19 cellular contexts compared by ENCODE assay signal in genomic region chr14:77105118-77105517, GRCh38. TPM values are rescaled to one million over a fixed set of nuclear protein-coding genes. Genes with fewer than 3 reads are reported as not detected.
A peak's percentile ranks its signal among the peaks of the same experiment; 100 is the strongest.
DNase-seq lines count a peak whose midpoint lies in the region; ATAC-seq and TF ChIP-seq lines count a peak whose summit lies in the region.
"Had no signal": no experiment of that assay in that cellular context is flagged by ENCODE, and none has a peak within 500 bp of the region (broad histone marks: within the 10 kb centered on the region; RNA-seq: fewer than 3 reads in every experiment).

No MANE protein-coding gene starts in this region.

- TF ChIP-seq CTCF in WERI-Rb-1 (IDR thresholded peaks at IDR 0.05; ENCODE audit: low read depth, low read length) (no peak), suprapubic skin (IDR thresholded peaks at IDR 0.05) (no peak)

- peak overlapping the region; percentile 74 for H3K27ac ChIP-seq in WERI-Rb-1
- H3K27ac ChIP-seq in ectodermal cell (ENCODE audit: insufficient read depth, low read depth, low read length, poor library complexity, severe bottlenecking): peak overlapping the region; percentile 38
- H3K27ac ChIP-seq in suprapubic skin: peak overlapping the region; percentile 64

- no peak for TF ChIP-seq EP300 in suprapubic skin (IDR thresholded peaks at IDR 0.05)

- H3K27me3 ChIP-seq in WERI-Rb-1 (ENCODE audit: insufficient read depth, low read depth, severe bottlenecking): no peaks in the 10 kb centered on the region
- H3K27me3 ChIP-seq in ectodermal cell (ENCODE audit: control insufficient read depth, insufficient read depth, low read length, poor library complexity, severe bottlenecking): no peaks in the 10 kb centered on the region
- H3K27me3 ChIP-seq in mucosa of stomach (ENCODE audit: control insufficient read depth, insufficient read depth, low read length): no peaks in the 10 kb centered on the region
- H3K27me3 ChIP-seq in suprapubic skin: no peaks in the 10 kb centered on the region

- WGBS in ectodermal cell, 2 experiments: 12 to 15% methylated on average over 4 of the region's 4 CpGs
- 63% methylated on average over 4 of the region's 4 CpGs for WGBS in suprapubic skin

- ATAC-seq in GM18498 (IDR thresholded peaks at IDR 0.05; ENCODE audit: unreplicated experiment): no peak
- ATAC-seq: activated T-cell treated with anti-CD3 and anti-CD28 coated beads, Interleukin-2, amount 50 U/mL, for 72 hours had no signal

- peaks cover 23% of the 10 kb centered on the region for H3K4me1 ChIP-seq in ectodermal cell (ENCODE audit: control insufficient read depth, insufficient read depth, low read length)
- peaks cover 21% of the 10 kb centered on the region for H3K4me1 ChIP-seq in mucosa of stomach (ENCODE audit: control insufficient read depth, insufficient read depth, low read length)
- H3K4me1 ChIP-seq in suprapubic skin: peaks cover 72% of the 10 kb centered on the region

- TF ChIP-seq POLR2A in suprapubic skin (IDR thresholded peaks at IDR 0.05): no peak

- no peaks in the 10 kb centered on the region for H3K9me3 ChIP-seq in WERI-Rb-1 (ENCODE audit: severe bottlenecking)
- no peaks in the 10 kb centered on the region for H3K9me3 ChIP-seq in ectodermal cell (ENCODE audit: control insufficient read depth, low read length)
- H3K9me3 ChIP-seq in mucosa of stomach (ENCODE audit: control insufficient read depth, low read length): no peaks in the 10 kb centered on the region
- H3K9me3 ChIP-seq in suprapubic skin: no peaks in the 10 kb centered on the region

- no peak for DNase-seq in WERI-Rb-1
- DNase-seq in suprapubic skin (ENCODE audit: low spot score in 2 of 2): no peak
- DNase-seq in GOT3 (lab: John Stamatoyannopoulos, UW): no peak
- no peak for DNase-seq in NCI-H774 (lab: John Stamatoyannopoulos, UW)
- DNase-seq: activated CD4-positive, alpha-beta T cell treated with anti-CD3 and anti-CD28 coated beads for 1 hour; activated T-cell treated with anti-CD3 and anti-CD28 coated beads, Interleukin-2, amount 50 U/mL, for 72 hours; amniotic stem cell; CD4-positive, alpha-beta T cell; GDM1; HCEC 1CT; mesenchymal stem cell; NCI-H2171; OCI-M1; stimulated activated CD4-positive, alpha-beta T cell treated with anti-CD3 and anti-CD28 coated beads, Interleukin-4, amount 100 ng/mL, for 24 hours; stimulated activated naive CD4-positive, alpha-beta T cell treated with Interleukin-2 at 50 U/mL for 16 hours had no signal

- H3K36me3 ChIP-seq in WERI-Rb-1 (peaks cover 39% of the 10 kb centered on the region), ectodermal cell (ENCODE audit: control insufficient read depth, insufficient read depth, low read length) (peaks cover 10% of the 10 kb centered on the region), mucosa of stomach (ENCODE audit: control insufficient read depth, insufficient read depth, low read length) (no peaks in the 10 kb centered on the region), suprapubic skin (peaks cover 38% of the 10 kb centered on the region)

- H3K9ac ChIP-seq in mucosa of stomach (ENCODE audit: low read length): peak overlapping the region; percentile 37

- H3K4me3 ChIP-seq in WERI-Rb-1 (ENCODE audit: low read depth, low read length) (no peak overlapping the region), ectodermal cell (ENCODE audit: insufficient read depth, low read depth, low read length) (no peak overlapping the region), mucosa of stomach (ENCODE audit: low read length) (no peak overlapping the region), suprapubic skin (no peak overlapping the region)

RNA-seq across cellular contexts. Expression of gene CIPC, which starts 7.1 kb away (rescaled TPM):
- 23.9 TPM for polyA plus RNA-seq in ectodermal cell (2013, experiment 1 of 4)
- polyA plus RNA-seq in ectodermal cell (2013, experiment 2 of 4): 21.8 TPM
- 19.0 TPM for polyA plus RNA-seq in ectodermal cell (2013, experiment 3 of 4)
- polyA plus RNA-seq in ectodermal cell (2013, experiment 4 of 4): 19.4 TPM
- 10 to 100 TPM; 47.2 to 79.0 (median 53.9) TPM for total RNA-seq in suprapubic skin

RNA-seq across cellular contexts. Expression of gene ZDHHC22, which starts 36.5 kb away (rescaled TPM):
- 1.7 TPM for polyA plus RNA-seq in ectodermal cell (2013, experiment 1 of 4)
- 0.89 TPM for polyA plus RNA-seq in ectodermal cell (2013, experiment 2 of 4)
- polyA plus RNA-seq in ectodermal cell (2013, experiment 3 of 4): 0.91 TPM
- 0.97 TPM for polyA plus RNA-seq in ectodermal cell (2013, experiment 4 of 4)
- total RNA-seq in suprapubic skin: not detected
- total RNA-seq: activated T-cell treated with anti-CD3 and anti-CD28 coated beads, Interleukin-2, amount 50 U/mL, for 72 hours; CD4-positive, alpha-beta T cell; renal cortical epithelial cell had no signal
